Comparison of ENCODE assay signal across 2 cellular contexts in the genomic region with DNA sequence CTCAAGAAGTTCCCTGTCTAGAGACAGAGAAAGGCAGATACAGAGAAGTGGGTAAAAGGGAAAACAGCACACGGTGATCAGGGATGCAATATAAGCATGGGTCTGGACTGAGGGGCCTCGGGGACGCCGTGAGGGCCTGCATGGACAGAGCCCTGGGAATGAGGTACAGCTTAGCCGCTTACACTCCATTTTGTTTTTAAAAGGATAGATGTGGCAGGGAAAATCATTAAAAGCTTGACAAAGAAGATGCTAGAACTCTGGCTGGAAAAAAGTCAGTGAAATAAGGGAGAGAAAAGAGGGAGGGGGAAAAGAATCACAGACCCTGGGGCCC.
TF ChIP-seq lines count a peak whose summit lies in the region.

No MANE protein-coding gene starts in this region.

TF ChIP-seq in IMR-90, 13 proteins besides CTCF, POLR2A, EP300 and RAD21:
- no peak for TF ChIP-seq CHD1 (IDR thresholded peaks at IDR 0.05; ENCODE audit: low read depth, low read length)
- no peak for TF ChIP-seq NFE2L2 (IDR thresholded peaks at IDR 0.05; ENCODE audit: low read depth, low read length)
- no peak for TF ChIP-seq MXI1 (IDR thresholded peaks at IDR 0.05; ENCODE audit: borderline replicate concordance, low read depth, low read length)
- no peak for TF ChIP-seq CEBPB (IDR thresholded peaks at IDR 0.05; ENCODE audit: low read depth, low read length)
- TF ChIP-seq BHLHE40 (IDR thresholded peaks at IDR 0.05; ENCODE audit: low read depth, low read length): no peak
- TF ChIP-seq, protein P1, sequence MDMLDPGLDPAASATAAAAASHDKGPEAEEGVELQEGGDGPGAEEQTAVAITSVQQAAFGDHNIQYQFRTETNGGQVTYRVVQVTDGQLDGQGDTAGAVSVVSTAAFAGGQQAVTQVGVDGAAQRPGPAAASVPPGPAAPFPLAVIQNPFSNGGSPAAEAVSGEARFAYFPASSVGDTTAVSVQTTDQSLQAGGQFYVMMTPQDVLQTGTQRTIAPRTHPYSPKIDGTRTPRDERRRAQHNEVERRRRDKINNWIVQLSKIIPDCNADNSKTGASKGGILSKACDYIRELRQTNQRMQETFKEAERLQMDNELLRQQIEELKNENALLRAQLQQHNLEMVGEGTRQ (IDR thresholded peaks at IDR 0.05; ENCODE audit: low read depth, low read length): no peak
- no peak for TF ChIP-seq MAZ (IDR thresholded peaks at IDR 0.05; ENCODE audit: borderline replicate concordance, low read depth, low read length)
- TF ChIP-seq RCOR1 (IDR thresholded peaks at IDR 0.05; ENCODE audit: insufficient replicate concordance, low read length): no peak
- no peak for TF ChIP-seq RFX5 (IDR thresholded peaks at IDR 0.05; ENCODE audit: low read depth, low read length)
- TF ChIP-seq SMC3 (IDR thresholded peaks at IDR 0.05; ENCODE audit: low read depth, low read length): no peak
- TF ChIP-seq MAFK (IDR thresholded peaks at IDR 0.05; ENCODE audit: low read depth, low read length): no peak
- no peak for TF ChIP-seq FOS (IDR thresholded peaks at IDR 0.05; ENCODE audit: low read depth, low read length)
- no peak for TF ChIP-seq ELK1 (IDR thresholded peaks at IDR 0.05; ENCODE audit: borderline replicate concordance, low read depth, low read length)

TF ChIP-seq in liver, 16 proteins besides CTCF, POLR2A, EP300 and RAD21:
- no peak for TF ChIP-seq FOXA2 (IDR thresholded peaks at IDR 0.05)
